Comparison of ENCODE assay signal across 1 cellular context in the genomic region with DNA sequence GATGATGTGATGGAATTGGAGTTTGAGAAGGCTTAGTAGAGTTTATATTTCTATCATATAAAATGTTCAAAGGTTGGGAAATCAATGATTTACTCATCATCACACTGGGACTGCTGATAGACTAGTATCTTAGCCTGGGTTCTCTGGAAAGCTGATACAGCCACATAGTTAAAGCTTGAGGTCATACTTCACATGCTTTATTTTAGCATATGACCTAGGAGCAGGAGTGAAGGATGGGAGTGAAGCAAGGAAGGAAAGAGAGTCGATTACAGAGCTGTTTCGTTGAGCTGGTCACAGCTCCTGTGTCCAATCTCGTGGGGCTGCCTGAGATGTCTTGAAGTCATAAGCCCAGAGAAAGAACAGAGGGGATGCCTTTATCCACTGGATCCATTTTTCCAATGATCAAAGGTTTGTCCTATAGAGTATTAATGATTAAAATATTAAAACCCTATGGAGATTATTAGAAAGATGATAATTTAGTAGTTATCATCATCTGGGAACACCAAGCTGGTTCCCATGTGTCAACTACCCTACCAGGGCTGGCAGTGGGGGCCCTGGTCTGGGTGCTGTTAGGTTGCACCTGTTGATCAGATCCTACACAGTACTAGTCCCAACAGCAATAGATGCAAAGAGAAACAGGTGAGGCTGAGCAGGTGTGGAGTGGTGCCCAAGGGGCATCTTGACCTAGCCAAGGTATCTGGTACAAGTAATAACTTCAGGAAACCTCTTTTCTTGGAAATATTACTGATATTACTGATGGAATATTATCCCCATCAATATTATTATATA.
TF ChIP-seq lines count a peak whose summit lies in the region.

No MANE protein-coding gene starts in this region.

TF ChIP-seq in K562, 482 proteins besides CTCF, POLR2A, EP300 and RAD21 (continued from another document and continues in another):
- TF ChIP-seq, protein P1, sequence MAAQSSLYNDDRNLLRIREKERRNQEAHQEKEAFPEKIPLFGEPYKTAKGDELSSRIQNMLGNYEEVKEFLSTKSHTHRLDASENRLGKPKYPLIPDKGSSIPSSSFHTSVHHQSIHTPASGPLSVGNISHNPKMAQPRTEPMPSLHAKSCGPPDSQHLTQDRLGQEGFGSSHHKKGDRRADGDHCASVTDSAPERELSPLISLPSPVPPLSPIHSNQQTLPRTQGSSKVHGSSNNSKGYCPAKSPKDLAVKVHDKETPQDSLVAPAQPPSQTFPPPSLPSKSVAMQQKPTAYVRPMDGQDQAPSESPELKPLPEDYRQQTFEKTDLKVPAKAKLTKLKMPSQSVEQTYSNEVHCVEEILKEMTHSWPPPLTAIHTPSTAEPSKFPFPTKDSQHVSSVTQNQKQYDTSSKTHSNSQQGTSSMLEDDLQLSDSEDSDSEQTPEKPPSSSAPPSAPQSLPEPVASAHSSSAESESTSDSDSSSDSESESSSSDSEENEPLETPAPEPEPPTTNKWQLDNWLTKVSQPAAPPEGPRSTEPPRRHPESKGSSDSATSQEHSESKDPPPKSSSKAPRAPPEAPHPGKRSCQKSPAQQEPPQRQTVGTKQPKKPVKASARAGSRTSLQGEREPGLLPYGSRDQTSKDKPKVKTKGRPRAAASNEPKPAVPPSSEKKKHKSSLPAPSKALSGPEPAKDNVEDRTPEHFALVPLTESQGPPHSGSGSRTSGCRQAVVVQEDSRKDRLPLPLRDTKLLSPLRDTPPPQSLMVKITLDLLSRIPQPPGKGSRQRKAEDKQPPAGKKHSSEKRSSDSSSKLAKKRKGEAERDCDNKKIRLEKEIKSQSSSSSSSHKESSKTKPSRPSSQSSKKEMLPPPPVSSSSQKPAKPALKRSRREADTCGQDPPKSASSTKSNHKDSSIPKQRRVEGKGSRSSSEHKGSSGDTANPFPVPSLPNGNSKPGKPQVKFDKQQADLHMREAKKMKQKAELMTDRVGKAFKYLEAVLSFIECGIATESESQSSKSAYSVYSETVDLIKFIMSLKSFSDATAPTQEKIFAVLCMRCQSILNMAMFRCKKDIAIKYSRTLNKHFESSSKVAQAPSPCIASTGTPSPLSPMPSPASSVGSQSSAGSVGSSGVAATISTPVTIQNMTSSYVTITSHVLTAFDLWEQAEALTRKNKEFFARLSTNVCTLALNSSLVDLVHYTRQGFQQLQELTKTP (IDR thresholded peaks at IDR 0.05; ENCODE audit: low read depth in 1 of 2, partially characterized antibody in 2 of 2): no peak
- no peak for TF ChIP-seq SRSF9 (IDR thresholded peaks at IDR 0.05; ENCODE audit: borderline replicate concordance, low read depth, low read length)
- TF ChIP-seq YY1 (IDR thresholded peaks at IDR 0.05; ENCODE audit: borderline replicate concordance in 1 of 3, control insufficient read depth in 1 of 3, extremely low read depth in 1 of 3, insufficient read depth in 3 of 3, insufficient read length in 1 of 3, insufficient replicate concordance in 2 of 3, low read depth in 1 of 3, low read length in 2 of 3): no peak
- TF ChIP-seq NR2F6 (CRISPR knock-in tag; IDR thresholded peaks at IDR 0.05): no peak
- TF ChIP-seq CBX5 (IDR thresholded peaks at IDR 0.05; ENCODE audit: borderline replicate concordance, low read depth): no peak
- no peak for TF ChIP-seq KLF16 (IDR thresholded peaks at IDR 0.05)
- TF ChIP-seq, protein P2, sequence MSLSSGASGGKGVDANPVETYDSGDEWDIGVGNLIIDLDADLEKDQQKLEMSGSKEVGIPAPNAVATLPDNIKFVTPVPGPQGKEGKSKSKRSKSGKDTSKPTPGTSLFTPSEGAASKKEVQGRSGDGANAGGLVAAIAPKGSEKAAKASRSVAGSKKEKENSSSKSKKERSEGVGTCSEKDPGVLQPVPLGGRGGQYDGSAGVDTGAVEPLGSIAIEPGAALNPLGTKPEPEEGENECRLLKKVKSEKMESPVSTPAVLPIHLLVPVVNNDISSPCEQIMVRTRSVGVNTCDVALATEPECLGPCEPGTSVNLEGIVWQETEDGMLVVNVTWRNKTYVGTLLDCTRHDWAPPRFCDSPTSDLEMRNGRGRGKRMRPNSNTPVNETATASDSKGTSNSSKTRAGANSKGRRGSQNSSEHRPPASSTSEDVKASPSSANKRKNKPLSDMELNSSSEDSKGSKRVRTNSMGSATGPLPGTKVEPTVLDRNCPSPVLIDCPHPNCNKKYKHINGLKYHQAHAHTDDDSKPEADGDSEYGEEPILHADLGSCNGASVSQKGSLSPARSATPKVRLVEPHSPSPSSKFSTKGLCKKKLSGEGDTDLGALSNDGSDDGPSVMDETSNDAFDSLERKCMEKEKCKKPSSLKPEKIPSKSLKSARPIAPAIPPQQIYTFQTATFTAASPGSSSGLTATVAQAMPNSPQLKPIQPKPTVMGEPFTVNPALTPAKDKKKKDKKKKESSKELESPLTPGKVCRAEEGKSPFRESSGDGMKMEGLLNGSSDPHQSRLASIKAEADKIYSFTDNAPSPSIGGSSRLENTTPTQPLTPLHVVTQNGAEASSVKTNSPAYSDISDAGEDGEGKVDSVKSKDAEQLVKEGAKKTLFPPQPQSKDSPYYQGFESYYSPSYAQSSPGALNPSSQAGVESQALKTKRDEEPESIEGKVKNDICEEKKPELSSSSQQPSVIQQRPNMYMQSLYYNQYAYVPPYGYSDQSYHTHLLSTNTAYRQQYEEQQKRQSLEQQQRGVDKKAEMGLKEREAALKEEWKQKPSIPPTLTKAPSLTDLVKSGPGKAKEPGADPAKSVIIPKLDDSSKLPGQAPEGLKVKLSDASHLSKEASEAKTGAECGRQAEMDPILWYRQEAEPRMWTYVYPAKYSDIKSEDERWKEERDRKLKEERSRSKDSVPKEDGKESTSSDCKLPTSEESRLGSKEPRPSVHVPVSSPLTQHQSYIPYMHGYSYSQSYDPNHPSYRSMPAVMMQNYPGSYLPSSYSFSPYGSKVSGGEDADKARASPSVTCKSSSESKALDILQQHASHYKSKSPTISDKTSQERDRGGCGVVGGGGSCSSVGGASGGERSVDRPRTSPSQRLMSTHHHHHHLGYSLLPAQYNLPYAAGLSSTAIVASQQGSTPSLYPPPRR (CRISPR knock-in tag; IDR thresholded peaks at IDR 0.05; ENCODE audit: borderline replicate concordance): no peak
- no peak for TF ChIP-seq HOXB6 (CRISPR knock-in tag; IDR thresholded peaks at IDR 0.05; ENCODE audit: borderline replicate concordance)
- TF ChIP-seq, protein P3, sequence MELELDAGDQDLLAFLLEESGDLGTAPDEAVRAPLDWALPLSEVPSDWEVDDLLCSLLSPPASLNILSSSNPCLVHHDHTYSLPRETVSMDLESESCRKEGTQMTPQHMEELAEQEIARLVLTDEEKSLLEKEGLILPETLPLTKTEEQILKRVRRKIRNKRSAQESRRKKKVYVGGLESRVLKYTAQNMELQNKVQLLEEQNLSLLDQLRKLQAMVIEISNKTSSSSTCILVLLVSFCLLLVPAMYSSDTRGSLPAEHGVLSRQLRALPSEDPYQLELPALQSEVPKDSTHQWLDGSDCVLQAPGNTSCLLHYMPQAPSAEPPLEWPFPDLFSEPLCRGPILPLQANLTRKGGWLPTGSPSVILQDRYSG (tag; conservative IDR thresholded peaks at IDR 0.05; ENCODE audit: low read depth): no peak
- TF ChIP-seq, protein P4, sequence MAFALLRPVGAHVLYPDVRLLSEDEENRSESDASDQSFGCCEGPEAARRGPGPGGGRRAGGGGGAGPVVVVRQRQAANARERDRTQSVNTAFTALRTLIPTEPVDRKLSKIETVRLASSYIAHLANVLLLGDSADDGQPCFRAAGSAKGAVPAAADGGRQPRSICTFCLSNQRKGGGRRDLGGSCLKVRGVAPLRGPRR (CRISPR knock-in tag; IDR thresholded peaks at IDR 0.05): no peak
- peak; percentile 52; the same call in 1 of the 2 replicates for TF ChIP-seq JUN (IDR thresholded peaks at IDR 0.05; ENCODE audit: borderline replicate concordance, low read depth, low read length)
- TF ChIP-seq JUN (CRISPR knock-in tag; IDR thresholded peaks at IDR 0.05; ENCODE audit: borderline replicate concordance): no peak
- TF ChIP-seq PHTF2 (CRISPR knock-in tag; IDR thresholded peaks at IDR 0.05): no peak
- no peak for TF ChIP-seq ZNF561 (CRISPR knock-in tag; conservative IDR thresholded peaks at IDR 0.05)
- TF ChIP-seq, protein P5, sequence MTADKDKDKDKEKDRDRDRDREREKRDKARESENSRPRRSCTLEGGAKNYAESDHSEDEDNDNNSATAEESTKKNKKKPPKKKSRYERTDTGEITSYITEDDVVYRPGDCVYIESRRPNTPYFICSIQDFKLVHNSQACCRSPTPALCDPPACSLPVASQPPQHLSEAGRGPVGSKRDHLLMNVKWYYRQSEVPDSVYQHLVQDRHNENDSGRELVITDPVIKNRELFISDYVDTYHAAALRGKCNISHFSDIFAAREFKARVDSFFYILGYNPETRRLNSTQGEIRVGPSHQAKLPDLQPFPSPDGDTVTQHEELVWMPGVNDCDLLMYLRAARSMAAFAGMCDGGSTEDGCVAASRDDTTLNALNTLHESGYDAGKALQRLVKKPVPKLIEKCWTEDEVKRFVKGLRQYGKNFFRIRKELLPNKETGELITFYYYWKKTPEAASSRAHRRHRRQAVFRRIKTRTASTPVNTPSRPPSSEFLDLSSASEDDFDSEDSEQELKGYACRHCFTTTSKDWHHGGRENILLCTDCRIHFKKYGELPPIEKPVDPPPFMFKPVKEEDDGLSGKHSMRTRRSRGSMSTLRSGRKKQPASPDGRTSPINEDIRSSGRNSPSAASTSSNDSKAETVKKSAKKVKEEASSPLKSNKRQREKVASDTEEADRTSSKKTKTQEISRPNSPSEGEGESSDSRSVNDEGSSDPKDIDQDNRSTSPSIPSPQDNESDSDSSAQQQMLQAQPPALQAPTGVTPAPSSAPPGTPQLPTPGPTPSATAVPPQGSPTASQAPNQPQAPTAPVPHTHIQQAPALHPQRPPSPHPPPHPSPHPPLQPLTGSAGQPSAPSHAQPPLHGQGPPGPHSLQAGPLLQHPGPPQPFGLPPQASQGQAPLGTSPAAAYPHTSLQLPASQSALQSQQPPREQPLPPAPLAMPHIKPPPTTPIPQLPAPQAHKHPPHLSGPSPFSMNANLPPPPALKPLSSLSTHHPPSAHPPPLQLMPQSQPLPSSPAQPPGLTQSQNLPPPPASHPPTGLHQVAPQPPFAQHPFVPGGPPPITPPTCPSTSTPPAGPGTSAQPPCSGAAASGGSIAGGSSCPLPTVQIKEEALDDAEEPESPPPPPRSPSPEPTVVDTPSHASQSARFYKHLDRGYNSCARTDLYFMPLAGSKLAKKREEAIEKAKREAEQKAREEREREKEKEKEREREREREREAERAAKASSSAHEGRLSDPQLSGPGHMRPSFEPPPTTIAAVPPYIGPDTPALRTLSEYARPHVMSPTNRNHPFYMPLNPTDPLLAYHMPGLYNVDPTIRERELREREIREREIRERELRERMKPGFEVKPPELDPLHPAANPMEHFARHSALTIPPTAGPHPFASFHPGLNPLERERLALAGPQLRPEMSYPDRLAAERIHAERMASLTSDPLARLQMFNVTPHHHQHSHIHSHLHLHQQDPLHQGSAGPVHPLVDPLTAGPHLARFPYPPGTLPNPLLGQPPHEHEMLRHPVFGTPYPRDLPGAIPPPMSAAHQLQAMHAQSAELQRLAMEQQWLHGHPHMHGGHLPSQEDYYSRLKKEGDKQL (CRISPR knock-in tag; IDR thresholded peaks at IDR 0.05; ENCODE audit: borderline replicate concordance): no peak
- TF ChIP-seq, protein P6, sequence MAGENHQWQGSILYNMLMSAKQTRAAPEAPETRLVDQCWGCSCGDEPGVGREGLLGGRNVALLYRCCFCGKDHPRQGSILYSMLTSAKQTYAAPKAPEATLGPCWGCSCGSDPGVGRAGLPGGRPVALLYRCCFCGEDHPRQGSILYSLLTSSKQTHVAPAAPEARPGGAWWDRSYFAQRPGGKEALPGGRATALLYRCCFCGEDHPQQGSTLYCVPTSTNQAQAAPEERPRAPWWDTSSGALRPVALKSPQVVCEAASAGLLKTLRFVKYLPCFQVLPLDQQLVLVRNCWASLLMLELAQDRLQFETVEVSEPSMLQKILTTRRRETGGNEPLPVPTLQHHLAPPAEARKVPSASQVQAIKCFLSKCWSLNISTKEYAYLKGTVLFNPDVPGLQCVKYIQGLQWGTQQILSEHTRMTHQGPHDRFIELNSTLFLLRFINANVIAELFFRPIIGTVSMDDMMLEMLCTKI (IDR thresholded peaks at IDR 0.05; ENCODE audit: partially characterized antibody): no peak
- no peak for TF ChIP-seq CC2D1A (IDR thresholded peaks at IDR 0.05)
- no peak for TF ChIP-seq ZNF444 (CRISPR knock-in tag; IDR thresholded peaks at IDR 0.05)
- TF ChIP-seq TCF3 (CRISPR knock-in tag; IDR thresholded peaks at IDR 0.05): no peak
- TF ChIP-seq ZNF79 (CRISPR knock-in tag; IDR thresholded peaks at IDR 0.05; ENCODE audit: low read depth): no peak
- no peak for TF ChIP-seq ZBTB1 (CRISPR knock-in tag; IDR thresholded peaks at IDR 0.05; ENCODE audit: borderline replicate concordance, low read depth)
- TF ChIP-seq, protein P7, sequence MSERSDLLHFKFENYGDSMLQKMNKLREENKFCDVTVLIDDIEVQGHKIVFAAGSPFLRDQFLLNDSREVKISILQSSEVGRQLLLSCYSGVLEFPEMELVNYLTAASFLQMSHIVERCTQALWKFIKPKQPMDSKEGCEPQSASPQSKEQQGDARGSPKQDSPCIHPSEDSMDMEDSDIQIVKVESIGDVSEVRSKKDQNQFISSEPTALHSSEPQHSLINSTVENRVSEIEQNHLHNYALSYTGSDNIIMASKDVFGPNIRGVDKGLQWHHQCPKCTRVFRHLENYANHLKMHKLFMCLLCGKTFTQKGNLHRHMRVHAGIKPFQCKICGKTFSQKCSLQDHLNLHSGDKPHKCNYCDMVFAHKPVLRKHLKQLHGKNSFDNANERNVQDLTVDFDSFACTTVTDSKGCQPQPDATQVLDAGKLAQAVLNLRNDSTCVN (CRISPR knock-in tag; IDR thresholded peaks at IDR 0.05): no peak
- TF ChIP-seq MAFF (IDR thresholded peaks at IDR 0.05; ENCODE audit: low read length): no peak
- no peak for TF ChIP-seq ZNF12 (CRISPR knock-in tag; IDR thresholded peaks at IDR 0.05)
- no peak for TF ChIP-seq CBX3 (IDR thresholded peaks at IDR 0.05; ENCODE audit: borderline replicate concordance in 1 of 2, low read length in 2 of 2)
- TF ChIP-seq IRF2 (CRISPR knock-in tag; IDR thresholded peaks at IDR 0.05): no peak
- TF ChIP-seq, protein P8, sequence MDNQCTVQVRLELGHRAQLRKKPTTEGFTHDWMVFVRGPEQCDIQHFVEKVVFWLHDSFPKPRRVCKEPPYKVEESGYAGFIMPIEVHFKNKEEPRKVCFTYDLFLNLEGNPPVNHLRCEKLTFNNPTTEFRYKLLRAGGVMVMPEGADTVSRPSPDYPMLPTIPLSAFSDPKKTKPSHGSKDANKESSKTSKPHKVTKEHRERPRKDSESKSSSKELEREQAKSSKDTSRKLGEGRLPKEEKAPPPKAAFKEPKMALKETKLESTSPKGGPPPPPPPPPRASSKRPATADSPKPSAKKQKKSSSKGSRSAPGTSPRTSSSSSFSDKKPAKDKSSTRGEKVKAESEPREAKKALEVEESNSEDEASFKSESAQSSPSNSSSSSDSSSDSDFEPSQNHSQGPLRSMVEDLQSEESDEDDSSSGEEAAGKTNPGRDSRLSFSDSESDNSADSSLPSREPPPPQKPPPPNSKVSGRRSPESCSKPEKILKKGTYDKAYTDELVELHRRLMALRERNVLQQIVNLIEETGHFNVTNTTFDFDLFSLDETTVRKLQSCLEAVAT (IDR thresholded peaks at IDR 0.05): peak in 1 of 2 experiments; percentile 98; a peak in 2 of 4 replicates
- TF ChIP-seq CBX8 (IDR thresholded peaks at IDR 0.05; ENCODE audit: borderline replicate concordance, extremely low read depth, low read depth, low read length, poor library complexity, severe bottlenecking): no peak
- TF ChIP-seq ZBTB17 (CRISPR knock-in tag; IDR thresholded peaks at IDR 0.05): peak; percentile 93
- TF ChIP-seq STAT5A (IDR thresholded peaks at IDR 0.05; ENCODE audit: borderline replicate concordance, low read length): no peak
